19 cellular contexts compared by ENCODE assay signal in genomic region chr13:36806102-36806501, GRCh38. TPM values are rescaled to one million over a fixed set of nuclear protein-coding genes. Genes with fewer than 3 reads are reported as not detected.
DNase-seq lines count a peak whose midpoint lies in the region; ATAC-seq and TF ChIP-seq lines count a peak whose summit lies in the region.
"Had no signal": no experiment of that assay in that cellular context is flagged by ENCODE, and none has a peak within 500 bp of the region (broad histone marks: within the 10 kb centered on the region; RNA-seq: fewer than 3 reads in every experiment).

No MANE protein-coding gene starts in this region.

- H4K20me1 ChIP-seq in OCI-LY3 (ENCODE audit: insufficient read depth, low read length), result no peaks in the 10 kb centered on the region
- no peaks in the 10 kb centered on the region for H4K20me1 ChIP-seq in smooth muscle cell (ENCODE audit: low read depth)

- H3K36me3 ChIP-seq in OCI-LY3 (replicated peaks; ENCODE audit: low read depth, low read length), result no peaks in the 10 kb centered on the region
- no peaks in the 10 kb centered on the region for H3K36me3 ChIP-seq in smooth muscle cell (ENCODE audit: low read depth)
- no peaks in the 10 kb centered on the region for H3K36me3 ChIP-seq in Peyer's patch
- H3K36me3 ChIP-seq: BE2C had no signal

- no peak overlapping the region for H3K27ac ChIP-seq in OCI-LY3 (ENCODE audit: low read length)
- H3K27ac ChIP-seq in smooth muscle cell (ENCODE audit: low read depth), result no peak overlapping the region
- H3K27ac ChIP-seq in Peyer's patch, result no peak overlapping the region
- H3K27ac ChIP-seq: 22Rv1, psoas muscle, testis had no signal

- peak; percentile 49 for ATAC-seq in HG03060 (IDR thresholded peaks at IDR 0.05; ENCODE audit: low read depth, unreplicated experiment)
- ATAC-seq: HCT116, psoas muscle had no signal

- WGBS in smooth muscle cell (ENCODE audit: low lambda C conversion rate), result 96% methylated on average over 2 of the region's 2 CpGs

- peak; percentile 60 for DNase-seq in DMS153 (lab: John Stamatoyannopoulos, UW)
- no peak for DNase-seq in DMS153 treated with DMSO at 0.1 percent for 48 hours (lab: John Stamatoyannopoulos, UW; ENCODE audit: unreplicated experiment)
- peak; percentile 47 for DNase-seq in pons (ENCODE audit: low spot score)
- no peak for DNase-seq in GOT3 (lab: John Stamatoyannopoulos, UW)
- no peak for DNase-seq in smooth muscle cell (lab: John Stamatoyannopoulos, UW; ENCODE audit: unreplicated experiment)
- no peak for DNase-seq in Peyer's patch
- DNase-seq: activated CD4-positive, CD25-positive, alpha-beta regulatory T cell treated with anti-CD3 and anti-CD28 coated beads, Interleukin-2, amount 50 U/mL, for 72 hours; BE2C; hippocampal formation; NCI-H146; NCI-H446; nephron progenitor cell; psoas muscle; stimulated activated CD8-positive, alpha-beta memory T cell treated with anti-CD3 and anti-CD28 coated beads, Interleukin-4, amount 100 ng/mL, for 48 hours; testis had no signal

- H3K4me1 ChIP-seq in OCI-LY3 (ENCODE audit: low read length) (peaks cover 8% of the 10 kb centered on the region), smooth muscle cell (ENCODE audit: low read depth) (no peaks in the 10 kb centered on the region), Peyer's patch (no peaks in the 10 kb centered on the region)
- H3K4me1 ChIP-seq: BE2C, psoas muscle, testis had no signal

- H2AFZ ChIP-seq in OCI-LY3 (ENCODE audit: low read depth, low read length) (no peak overlapping the region), smooth muscle cell (ENCODE audit: low read depth) (no peak overlapping the region)

- H3F3A ChIP-seq in smooth muscle cell (ENCODE audit: low read depth), result no peaks in the 10 kb centered on the region

- peak overlapping the region; percentile 19; the same call in 1 of the 2 replicates for H3K4me2 ChIP-seq in OCI-LY3 (ENCODE audit: low read length)
- H3K4me2 ChIP-seq in smooth muscle cell, result no peak overlapping the region

- no peaks in the 10 kb centered on the region for H3K79me2 ChIP-seq in OCI-LY3 (ENCODE audit: low read length)
- H3K79me2 ChIP-seq in smooth muscle cell (ENCODE audit: low read depth), result no peaks in the 10 kb centered on the region

- no peak for TF ChIP-seq POLR2A in Peyer's patch (IDR thresholded peaks at IDR 0.05)

- H3K9ac ChIP-seq in OCI-LY3 (ENCODE audit: low read length) (no peak overlapping the region), smooth muscle cell (ENCODE audit: low read depth) (no peak overlapping the region)

- TF ChIP-seq CTCF in OCI-LY3 (IDR thresholded peaks at IDR 0.05; ENCODE audit: low read depth, low read length), result no peak
- no peak for TF ChIP-seq CTCF in smooth muscle cell (IDR thresholded peaks at IDR 0.05; ENCODE audit: borderline replicate concordance, insufficient read depth, poor library complexity, severe bottlenecking)
- no peak for TF ChIP-seq CTCF in Peyer's patch (IDR thresholded peaks at IDR 0.05)

- H3K9me3 ChIP-seq in OCI-LY3 (ENCODE audit: insufficient read depth, low read length), result no peaks in the 10 kb centered on the region
- no peaks in the 10 kb centered on the region for H3K9me3 ChIP-seq in smooth muscle cell (replicated peaks; ENCODE audit: low read depth)
- H3K9me3 ChIP-seq in Peyer's patch, result no peaks in the 10 kb centered on the region
- H3K9me3 ChIP-seq: BE2C, psoas muscle, testis had no signal

- H3K27me3 ChIP-seq in OCI-LY3 (ENCODE audit: low read depth, low read length), result peaks cover 3% of the 10 kb centered on the region; the same call in 1 of the 2 replicates
- no peaks in the 10 kb centered on the region for H3K27me3 ChIP-seq in smooth muscle cell (ENCODE audit: low read depth)
- H3K27me3 ChIP-seq in Peyer's patch, result no peaks in the 10 kb centered on the region
- H3K27me3 ChIP-seq: BE2C, testis had no signal

- H3K4me3 ChIP-seq in OCI-LY3 (ENCODE audit: low read length) (no peak overlapping the region), smooth muscle cell (no peak overlapping the region), Peyer's patch (no peak overlapping the region)
- H3K4me3 ChIP-seq: psoas muscle, testis had no signal

RNA-seq across cellular contexts. Expression of gene RFXAP, which starts 12.9 kb away (rescaled TPM):
- 0.81 and 1.3 TPM in 2 replicates for total RNA-seq in smooth muscle cell
- polyA plus RNA-seq in smooth muscle cell, result 1.7 and 2.9 TPM in 2 replicates
- 1 to 10 TPM; 3.8 to 5.5 (median 4.6) TPM for total RNA-seq in Peyer's patch

Comparison
In these comparisons a context has a peak if more than half of its experiments do, and no peak if none do; other contexts are left out.
1. DNase-seq: peak in DMS153 (single experiment) and pons (single experiment); none in DMS153 treated with DMSO at 0.1 percent for 48 hours (single experiment), GOT3 (single experiment), smooth muscle cell (single experiment) and Peyer's patch (0 of 3).